ENCODE assay signal across 8 cellular contexts in genomic region chr4:156941940-156942548, GRCh38. TPM values are rescaled to one million over a fixed set of nuclear protein-coding genes. Genes with fewer than 3 reads are reported as not detected.
DNase-seq lines count a peak whose midpoint lies in the region; ATAC-seq and TF ChIP-seq lines count a peak whose summit lies in the region.

No MANE protein-coding gene starts in this region.

- H3K36me3 Mint-ChIP-seq in WTC11, result no peaks in the 10 kb centered on the region
- H3K36me3 Mint-ChIP-seq in activated T-helper 1 cell treated with anti-CD3 and anti-CD28 coated beads, Interleukin-12 subunit alpha, Interleukin-12 subunit beta, Interleukin-2, Interleukin-4 antibody, amounts not matched to agents 30 ng/mL and 10 ng/mL and 1 ng/mL, durations not matched to agents 14 hours and 24 hours and 36 hours (ENCODE audit: low read depth), result no peaks in the 10 kb centered on the region

- H3K27me3 Mint-ChIP-seq in WTC11 (ENCODE audit: low read depth), result no peaks in the 10 kb centered on the region
- H3K27me3 Mint-ChIP-seq in activated T-helper 1 cell treated with anti-CD3 and anti-CD28 coated beads, Interleukin-12 subunit alpha, Interleukin-12 subunit beta, Interleukin-2, Interleukin-4 antibody, amounts not matched to agents 30 ng/mL and 10 ng/mL and 1 ng/mL, durations not matched to agents 14 hours and 24 hours and 36 hours (ENCODE audit: insufficient read depth), result no peaks in the 10 kb centered on the region

- H3K4me1 ChIP-seq in iPS-18a (ENCODE audit: control insufficient read depth, low read depth, low read length), result peaks cover 22% of the 10 kb centered on the region
- peaks cover 0 to 10% (median 8%) of the 10 kb centered on the region in 4 donors for H3K4me1 ChIP-seq in transverse colon

- in situ Hi-C loops in transverse colon (cut with MboI; ENCODE audit: low pct_ligation_motif_present in 1 of 4, low pct_unique_long_range_greater_than_20kb in 1 of 4, low sequenced_read_pairs in 3 of 4), result no loop called here

- peaks cover 22% of the 10 kb centered on the region for H3K4me1 Mint-ChIP-seq in WTC11
- H3K4me1 Mint-ChIP-seq in activated T-helper 1 cell treated with anti-CD3 and anti-CD28 coated beads, Interleukin-12 subunit alpha, Interleukin-12 subunit beta, Interleukin-2, Interleukin-4 antibody, amounts not matched to agents 30 ng/mL and 10 ng/mL and 1 ng/mL, durations not matched to agents 14 hours and 24 hours and 36 hours (ENCODE audit: low read depth), result no peaks in the 10 kb centered on the region

- no peaks in the 10 kb centered on the region for H3K36me3 ChIP-seq in iPS-18a (ENCODE audit: control insufficient read depth, low read depth, low read length)
- no peaks in the 10 kb centered on the region for H3K36me3 ChIP-seq in transverse colon

- 21 to 34% methylated on average over 7 of the region's 7 CpGs for WGBS in transverse colon (ENCODE audit: low coverage in 1 of 2), 2 donors

- DNase-seq in HuH-7 (ENCODE audit: low spot score) (peak; percentile 28), WTC11 (ENCODE audit: low spot score) (peak; percentile 35), transverse colon (peak; percentile 33), medulla oblongata (ENCODE audit: extremely low spot score) (no peak), cortex of kidney (lab: John Stamatoyannopoulos, UW) (no peak)
- DNase-seq in activated T-helper 1 cell treated with anti-CD3 and anti-CD28 coated beads, Interleukin-12 subunit alpha, Interleukin-12 subunit beta, Interleukin-2, Interleukin-4 antibody, amounts not matched to agents 30 ng/mL and 10 ng/mL and 1 ng/mL, durations not matched to agents 14 hours and 24 hours and 36 hours (ENCODE audit: low spot score), result no peak

- no peak overlapping the region for H3K27ac ChIP-seq in iPS-18a (ENCODE audit: low read length)
- peak overlapping the region; percentile 47 to 80 (median 66) for H3K27ac ChIP-seq in transverse colon

- peak overlapping the region; percentile 63 for H3K9ac ChIP-seq in iPS-18a (ENCODE audit: low read length)

- no peaks in the 10 kb centered on the region for H3K9me3 ChIP-seq in iPS-18a (ENCODE audit: control insufficient read depth, low read depth, low read length)
- H3K9me3 ChIP-seq in transverse colon, result no peaks in the 10 kb centered on the region

- no peak for TF ChIP-seq POLR2A in transverse colon (IDR thresholded peaks at IDR 0.05)

- peak overlapping the region; percentile 71; the same call in 1 of the 2 replicates for H3K27ac Mint-ChIP-seq in WTC11
- H3K27ac Mint-ChIP-seq in activated T-helper 1 cell treated with anti-CD3 and anti-CD28 coated beads, Interleukin-12 subunit alpha, Interleukin-12 subunit beta, Interleukin-2, Interleukin-4 antibody, amounts not matched to agents 30 ng/mL and 10 ng/mL and 1 ng/mL, durations not matched to agents 14 hours and 24 hours and 36 hours, result no peak overlapping the region

- peak overlapping the region; percentile 28 for H3K4me3 ChIP-seq in iPS-18a (ENCODE audit: low read length)
- no peak overlapping the region for H3K4me3 ChIP-seq in transverse colon

- ATAC-seq in WTC11, result peak; percentile 98
- ATAC-seq in GM18861 (IDR thresholded peaks at IDR 0.05; ENCODE audit: unreplicated experiment), result no peak

- CTCF ChIA-PET in WTC11 (lab: Charles Lee), result no interaction called here

- no peak for TF ChIP-seq CTCF in WTC11 (IDR thresholded peaks at IDR 0.05)
- TF ChIP-seq CTCF in transverse colon (IDR thresholded peaks at IDR 0.05), result no peak

- H3K9me3 Mint-ChIP-seq in WTC11, result no peaks in the 10 kb centered on the region
- no peaks in the 10 kb centered on the region for H3K9me3 Mint-ChIP-seq in activated T-helper 1 cell treated with anti-CD3 and anti-CD28 coated beads, Interleukin-12 subunit alpha, Interleukin-12 subunit beta, Interleukin-2, Interleukin-4 antibody, amounts not matched to agents 30 ng/mL and 10 ng/mL and 1 ng/mL, durations not matched to agents 14 hours and 24 hours and 36 hours

- intact Hi-C loops in transverse colon (cut with DNase I; ENCODE audit: low total_unique reads), result no loop called here
- intact Hi-C loops in activated T-helper 1 cell treated with anti-CD3 and anti-CD28 coated beads, Interleukin-12 subunit alpha, Interleukin-12 subunit beta, Interleukin-2, Interleukin-4 antibody, amounts not matched to agents 30 ng/mL and 10 ng/mL and 1 ng/mL, durations not matched to agents 14 hours and 24 hours and 36 hours (cut with micrococcal nuclease), result no loop called here

- POLR2A ChIA-PET in WTC11 (lab: Charles Lee), result no interaction called here

- TF ChIP-seq EP300 in transverse colon (IDR thresholded peaks at IDR 0.05; ENCODE audit: low read depth), result peak; percentile 33

- H3K4me3 Mint-ChIP-seq in WTC11, result no peak overlapping the region
- no peak overlapping the region for H3K4me3 Mint-ChIP-seq in activated T-helper 1 cell treated with anti-CD3 and anti-CD28 coated beads, Interleukin-12 subunit alpha, Interleukin-12 subunit beta, Interleukin-2, Interleukin-4 antibody, amounts not matched to agents 30 ng/mL and 10 ng/mL and 1 ng/mL, durations not matched to agents 14 hours and 24 hours and 36 hours

- no peaks in the 10 kb centered on the region for H3K27me3 ChIP-seq in iPS-18a (ENCODE audit: control insufficient read depth, insufficient read depth, low read length)
- no peaks in the 10 kb centered on the region for H3K27me3 ChIP-seq in transverse colon

TF ChIP-seq in WTC11, 78 proteins besides CTCF, POLR2A, EP300 and RAD21:
- TF ChIP-seq NR3C1 (CRISPR knock-in tag; conservative IDR thresholded peaks at IDR 0.05; ENCODE audit: low read depth) (no peak), GABPB1 (CRISPR knock-in tag; IDR thresholded peaks at IDR 0.05) (0 out of 2 replicates have a peak, but pooled peaks have one; percentile 38)

RNA-seq across cellular contexts. Expression of gene PDGFC, which starts 29.6 kb away (rescaled TPM):
- 3.1 to 5.3 TPM (median 3.5 TPM) in 3 replicates for total RNA-seq in WTC11 (2021)
- total RNA-seq in transverse colon, result 10 to 100 TPM in 1 of 4 donors, 1 to 10 TPM in 2, under 1 TPM in 1; 0.40 to 20.6 (median 7.5) TPM
- not detected in 2 replicates for total RNA-seq in activated T-helper 1 cell treated with anti-CD3 and anti-CD28 coated beads, Interleukin-12 subunit alpha, Interleukin-12 subunit beta, Interleukin-2, Interleukin-4 antibody, amounts not matched to agents 30 ng/mL and 10 ng/mL and 1 ng/mL, durations not matched to agents 14 hours and 24 hours and 36 hours

Comparison
In these comparisons a context has a peak if more than half of its experiments do, and no peak if none do; other contexts are left out.
1. DNase-seq: peak in HuH-7 (single experiment), WTC11 (single experiment) and transverse colon (single experiment); none in activated T-helper 1 cell treated with anti-CD3 and anti-CD28 coated beads, Interleukin-12 subunit alpha, Interleukin-12 subunit beta, Interleukin-2, Interleukin-4 antibody, amounts not matched to agents 30 ng/mL and 10 ng/mL and 1 ng/mL, durations not matched to agents 14 hours and 24 hours and 36 hours (single experiment), medulla oblongata (single experiment) and cortex of kidney (single experiment).